9 cellular contexts compared by ENCODE assay signal in the genomic region with DNA sequence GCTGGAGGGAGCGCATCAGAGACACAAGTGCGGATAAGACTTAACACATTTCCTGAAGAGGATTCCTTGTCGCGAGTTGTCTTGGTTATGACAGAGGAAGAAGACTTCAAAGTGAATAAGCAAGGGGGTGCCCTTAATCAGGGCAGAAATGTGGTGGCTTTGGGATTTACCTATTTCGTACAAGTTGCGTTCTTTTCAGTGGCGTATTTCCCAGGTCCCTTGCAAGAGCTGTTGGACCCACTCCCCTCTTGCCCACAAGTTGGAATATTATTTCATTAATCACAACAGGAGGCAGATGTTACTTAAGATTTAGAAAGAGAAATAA.
DNase-seq lines count a peak whose midpoint lies in the region; ATAC-seq and TF ChIP-seq lines count a peak whose summit lies in the region.
"Had no signal": no experiment of that assay in that cellular context is flagged by ENCODE, and none has a peak within 500 bp of the region (broad histone marks: within the 10 kb centered on the region; RNA-seq: fewer than 3 reads in every experiment).

No MANE protein-coding gene starts in this region.

- no peak overlapping the region for H3K27ac Mint-ChIP-seq in T-helper 17 cell

- intact Hi-C loops in left cardiac atrium (cut with DNase I): loop anchor here in 1 of 2 donors (5.0 kb wide), 1 partner anchor 121 kb away; a partner anchor contains a TSS
- intact Hi-C loops in vagina (cut with DNase I): no loop called here

- TF ChIP-seq CTCF in right atrium auricular region (IDR thresholded peaks at IDR 0.05) (no peak), vagina (IDR thresholded peaks at IDR 0.05) (no peak)

- no peak overlapping the region for H3K4me3 Mint-ChIP-seq in T-helper 17 cell

- H3K4me1 ChIP-seq in right atrium auricular region (peaks cover 0 to 14% of the 10 kb centered on the region in 2 donors), mononuclear cell (ENCODE audit: insufficient read depth, low read length) (no peaks in the 10 kb centered on the region), vagina (peaks cover 7% of the 10 kb centered on the region)

- TF ChIP-seq POLR2A in vagina (IDR thresholded peaks at IDR 0.05): no peak

- H3K4me1 Mint-ChIP-seq in T-helper 17 cell: no peaks in the 10 kb centered on the region

- peak overlapping the region; percentile 92 to 94 for H3K27ac ChIP-seq in right atrium auricular region
- H3K27ac ChIP-seq in vagina: peak overlapping the region; percentile 81

- H3K4me3 ChIP-seq in right atrium auricular region: peak overlapping the region; percentile 62 to 72
- peak overlapping the region; percentile 12 for H3K4me3 ChIP-seq in mononuclear cell (ENCODE audit: low read length)
- peak overlapping the region; percentile 56 to 63 for H3K4me3 ChIP-seq in vagina

- ATAC-seq in left cardiac atrium (no peak), T-helper 17 cell (no peak), HG03521 (IDR thresholded peaks at IDR 0.05; ENCODE audit: unreplicated experiment) (no peak)

- no peaks in the 10 kb centered on the region for H3K36me3 ChIP-seq in right atrium auricular region
- no peaks in the 10 kb centered on the region for H3K36me3 ChIP-seq in vagina

- H3K36me3 Mint-ChIP-seq in T-helper 17 cell (ENCODE audit: low read depth): peaks cover 2% of the 10 kb centered on the region

- H3K9me3 ChIP-seq in right atrium auricular region (no peaks in the 10 kb centered on the region), mononuclear cell (ENCODE audit: low read depth, low read length) (no peaks in the 10 kb centered on the region), vagina (no peaks in the 10 kb centered on the region), T-helper 17 cell (ENCODE audit: control insufficient read depth, low read length, poor library complexity, severe bottlenecking) (no peaks in the 10 kb centered on the region)

- DNase-seq in right atrium auricular region (ENCODE audit: low spot score) (no peak), left cardiac atrium (no peak), cerebellar cortex (ENCODE audit: low spot score) (peak; percentile 37), vagina (ENCODE audit: extremely low spot score in 2 of 2) (no peak), mucosa of gallbladder (ENCODE audit: low spot score) (no peak), T-helper 17 cell (no peak)
- DNase-seq: activated CD4-positive, alpha-beta T cell treated with anti-CD3 and anti-CD28 coated beads, Interleukin-2, amount 50 U/mL, for 4 hours had no signal

- H3K27me3 Mint-ChIP-seq in T-helper 17 cell: peaks cover 11% of the 10 kb centered on the region

- H3K27me3 ChIP-seq in right atrium auricular region: no peaks in the 10 kb centered on the region
- peaks cover 26% of the 10 kb centered on the region for H3K27me3 ChIP-seq in mononuclear cell (ENCODE audit: insufficient read depth, low read length)
- H3K27me3 ChIP-seq in vagina: no peaks in the 10 kb centered on the region

Comparison
In these comparisons a context has a peak if more than half of its experiments do, and no peak if none do; other contexts are left out.
1. H3K4me3 ChIP-seq: peak in every context shown above with its lines; median percentile 67 in right atrium auricular region; 60 in vagina; 12 in mononuclear cell.